1 cellular context compared by ENCODE assay signal in genomic region chr17:74513987-74514631, GRCh38.
TF ChIP-seq lines count a peak whose summit lies in the region.

No MANE protein-coding gene starts in this region.

TF ChIP-seq in K562, 482 proteins besides CTCF, POLR2A, EP300 and RAD21 (continued from another document):
- TF ChIP-seq, protein P1, sequence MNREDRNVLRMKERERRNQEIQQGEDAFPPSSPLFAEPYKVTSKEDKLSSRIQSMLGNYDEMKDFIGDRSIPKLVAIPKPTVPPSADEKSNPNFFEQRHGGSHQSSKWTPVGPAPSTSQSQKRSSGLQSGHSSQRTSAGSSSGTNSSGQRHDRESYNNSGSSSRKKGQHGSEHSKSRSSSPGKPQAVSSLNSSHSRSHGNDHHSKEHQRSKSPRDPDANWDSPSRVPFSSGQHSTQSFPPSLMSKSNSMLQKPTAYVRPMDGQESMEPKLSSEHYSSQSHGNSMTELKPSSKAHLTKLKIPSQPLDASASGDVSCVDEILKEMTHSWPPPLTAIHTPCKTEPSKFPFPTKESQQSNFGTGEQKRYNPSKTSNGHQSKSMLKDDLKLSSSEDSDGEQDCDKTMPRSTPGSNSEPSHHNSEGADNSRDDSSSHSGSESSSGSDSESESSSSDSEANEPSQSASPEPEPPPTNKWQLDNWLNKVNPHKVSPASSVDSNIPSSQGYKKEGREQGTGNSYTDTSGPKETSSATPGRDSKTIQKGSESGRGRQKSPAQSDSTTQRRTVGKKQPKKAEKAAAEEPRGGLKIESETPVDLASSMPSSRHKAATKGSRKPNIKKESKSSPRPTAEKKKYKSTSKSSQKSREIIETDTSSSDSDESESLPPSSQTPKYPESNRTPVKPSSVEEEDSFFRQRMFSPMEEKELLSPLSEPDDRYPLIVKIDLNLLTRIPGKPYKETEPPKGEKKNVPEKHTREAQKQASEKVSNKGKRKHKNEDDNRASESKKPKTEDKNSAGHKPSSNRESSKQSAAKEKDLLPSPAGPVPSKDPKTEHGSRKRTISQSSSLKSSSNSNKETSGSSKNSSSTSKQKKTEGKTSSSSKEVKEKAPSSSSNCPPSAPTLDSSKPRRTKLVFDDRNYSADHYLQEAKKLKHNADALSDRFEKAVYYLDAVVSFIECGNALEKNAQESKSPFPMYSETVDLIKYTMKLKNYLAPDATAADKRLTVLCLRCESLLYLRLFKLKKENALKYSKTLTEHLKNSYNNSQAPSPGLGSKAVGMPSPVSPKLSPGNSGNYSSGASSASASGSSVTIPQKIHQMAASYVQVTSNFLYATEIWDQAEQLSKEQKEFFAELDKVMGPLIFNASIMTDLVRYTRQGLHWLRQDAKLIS (CRISPR knock-in tag; IDR thresholded peaks at IDR 0.05) = no peak
- TF ChIP-seq, protein P2, sequence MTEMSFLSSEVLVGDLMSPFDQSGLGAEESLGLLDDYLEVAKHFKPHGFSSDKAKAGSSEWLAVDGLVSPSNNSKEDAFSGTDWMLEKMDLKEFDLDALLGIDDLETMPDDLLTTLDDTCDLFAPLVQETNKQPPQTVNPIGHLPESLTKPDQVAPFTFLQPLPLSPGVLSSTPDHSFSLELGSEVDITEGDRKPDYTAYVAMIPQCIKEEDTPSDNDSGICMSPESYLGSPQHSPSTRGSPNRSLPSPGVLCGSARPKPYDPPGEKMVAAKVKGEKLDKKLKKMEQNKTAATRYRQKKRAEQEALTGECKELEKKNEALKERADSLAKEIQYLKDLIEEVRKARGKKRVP (CRISPR knock-in tag; IDR thresholded peaks at IDR 0.05) = no peak
- TF ChIP-seq PRDM10 (IDR thresholded peaks at IDR 0.05; ENCODE audit: partially characterized antibody) (no peak), LEF1 (IDR thresholded peaks at IDR 0.05) (no peak), ZNF134 (CRISPR knock-in tag; conservative IDR thresholded peaks at IDR 0.05) (no peak), ZC3H8 (IDR thresholded peaks at IDR 0.05) (no peak), THRAP3 (IDR thresholded peaks at IDR 0.05; ENCODE audit: borderline replicate concordance) (no peak), ZNF780A (CRISPR knock-in tag; IDR thresholded peaks at IDR 0.05) (no peak), ZNF12 (CRISPR knock-in tag; IDR thresholded peaks at IDR 0.05) (no peak), PHF21A (IDR thresholded peaks at IDR 0.05; ENCODE audit: borderline replicate concordance, low read depth) (no peak), GABPB1 (CRISPR knock-in tag; IDR thresholded peaks at IDR 0.05) (peak; percentile 82), XRCC3 (IDR thresholded peaks at IDR 0.05) (no peak), NCOA1 (IDR thresholded peaks at IDR 0.05; ENCODE audit: low read depth) (peak; percentile 98), MCM2 (IDR thresholded peaks at IDR 0.05; ENCODE audit: low read depth) (no peak), C11orf30 (IDR thresholded peaks at IDR 0.05; ENCODE audit: low read depth) (peak; percentile 54), STAT5A (IDR thresholded peaks at IDR 0.05; ENCODE audit: borderline replicate concordance, low read length) (0 out of 2 replicates have a peak, but pooled peaks have one; percentile 39), ASH1L (IDR thresholded peaks at IDR 0.05; ENCODE audit: borderline replicate concordance, low read depth, partially characterized antibody) (no peak)
